25 cellular contexts compared by ENCODE assay signal in the genomic region with DNA sequence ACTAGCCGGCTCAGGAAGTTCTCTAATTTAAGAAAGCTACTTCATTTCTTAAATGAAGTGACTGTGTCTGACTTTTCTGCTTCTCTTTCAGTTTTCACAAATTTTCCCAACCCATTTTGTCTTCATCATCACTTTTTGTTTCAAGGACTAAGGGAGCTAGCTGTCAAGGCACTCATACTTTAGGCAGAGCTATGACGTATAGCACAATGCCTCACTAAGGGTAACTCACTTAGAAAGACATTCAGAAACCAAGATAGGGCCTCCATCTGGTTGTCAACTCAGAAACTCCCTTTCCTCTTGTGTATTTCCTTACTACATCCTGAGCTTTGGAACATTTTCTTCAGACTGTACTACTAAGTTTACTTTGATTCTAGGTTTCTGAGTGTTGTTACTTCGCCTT.
"Had no signal": no experiment of that assay in that cellular context is flagged by ENCODE, and none has a peak within 500 bp of the region (broad histone marks: within the 10 kb centered on the region; RNA-seq: fewer than 3 reads in every experiment).

No MANE protein-coding gene starts in this region.

- H3K4me3 ChIP-seq: colonic mucosa, esophagus squamous epithelium, gastrocnemius medialis, left lung, lower lobe of right lung, mucosa of descending colon had no signal

- H3K4me1 ChIP-seq: colonic mucosa, esophagus squamous epithelium, gastrocnemius medialis, left lung, lower lobe of right lung had no signal

- H3K36me3 Mint-ChIP-seq: mesothelial cell of epicardium, naive B cell had no signal

- H3K27me3 Mint-ChIP-seq: dendritic cell treated with granulocyte-macrophage colony-stimulating factor and Interleukin-4, amounts not matched to agents 40 ng/mL and 50 ng/mL, for 4 days; effector memory CD8-positive, alpha-beta T cell; naive B cell had no signal

- FAIRE-seq: endometrium, islet of Langerhans, keratinocyte had no signal

- H3K9me3 ChIP-seq: colonic mucosa, esophagus squamous epithelium, gastrocnemius medialis, left lung, lower lobe of right lung, mucosa of descending colon had no signal

- H3K9me3 Mint-ChIP-seq: dendritic cell treated with granulocyte-macrophage colony-stimulating factor and Interleukin-4, amounts not matched to agents 40 ng/mL and 50 ng/mL, for 4 days; endodermal cell; mesothelial cell of epicardium had no signal

- H3K27ac ChIP-seq: colonic mucosa, epithelial cell of prostate, esophagus squamous epithelium, gastrocnemius medialis, left lung, lower lobe of right lung had no signal

- H3K4me1 Mint-ChIP-seq: endodermal cell, mesothelial cell of epicardium, naive B cell had no signal

- ATAC-seq: effector memory CD8-positive, alpha-beta T cell; esophagus mucosa; gastrocnemius medialis; left cardiac atrium; left lung; lower lobe of right lung; mucosa of descending colon had no signal

- H3K4me3 Mint-ChIP-seq: dendritic cell treated with granulocyte-macrophage colony-stimulating factor and Interleukin-4, amounts not matched to agents 40 ng/mL and 50 ng/mL, for 4 days; effector memory CD8-positive, alpha-beta T cell; endodermal cell; mesothelial cell of epicardium; naive B cell had no signal

- H3K36me3 ChIP-seq: colonic mucosa, esophagus squamous epithelium, gastrocnemius medialis, left lung, lower lobe of right lung had no signal

- DNase-seq: colonic mucosa; cortex of kidney; effector CD8-positive, alpha-beta T cell; effector memory CD8-positive, alpha-beta T cell; endodermal cell; erythroblast; esophagus squamous epithelium; foreskin fibroblast; gastrocnemius medialis; glutamatergic neuron; head of caudate nucleus; hippocampal formation; left cardiac atrium; left lung; lower lobe of right lung; mesenchymal stem cell; mucosa of descending colon; naive B cell had no signal

- H3K27me3 ChIP-seq: colonic mucosa, esophagus squamous epithelium, gastrocnemius medialis, left lung had no signal

- H3K27ac Mint-ChIP-seq: dendritic cell treated with granulocyte-macrophage colony-stimulating factor and Interleukin-4, amounts not matched to agents 40 ng/mL and 50 ng/mL, for 4 days; effector memory CD8-positive, alpha-beta T cell; endodermal cell; mesothelial cell of epicardium; naive B cell had no signal
